In the genomic region with DNA sequence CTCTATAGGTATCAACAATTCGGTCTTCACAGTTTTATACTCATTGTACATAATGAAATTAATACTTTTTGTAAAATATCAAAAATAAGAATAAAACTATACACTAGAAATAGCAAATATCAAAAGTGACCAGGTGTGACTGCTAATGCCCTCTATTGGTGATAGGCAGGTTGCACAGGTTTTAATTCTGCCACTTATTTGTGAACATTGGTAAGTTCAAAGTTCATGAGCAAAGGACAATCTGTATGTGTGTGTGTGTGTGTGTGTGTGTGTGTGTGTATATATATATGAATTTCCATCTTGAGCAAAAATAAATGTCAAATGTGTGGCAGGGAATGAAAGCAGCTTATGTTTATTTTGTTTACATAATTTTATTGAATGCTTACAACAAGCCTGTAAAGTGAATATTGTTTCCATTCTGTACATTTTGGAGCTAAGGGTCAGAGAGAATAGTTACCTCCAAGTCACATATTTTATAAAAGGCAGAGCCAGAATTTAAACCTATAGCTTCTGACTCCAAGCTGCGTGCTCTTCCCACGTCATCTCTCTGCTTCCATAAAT, we compare ENCODE assay signal across 12 cellular contexts.
A peak's percentile ranks its signal among the peaks of the same experiment; 100 is the strongest.
DNase-seq lines count a peak whose midpoint lies in the region; ATAC-seq and TF ChIP-seq lines count a peak whose summit lies in the region.
"Had no signal": no experiment of that assay in that cellular context is flagged by ENCODE, and none has a peak within 500 bp of the region (broad histone marks: within the 10 kb centered on the region; RNA-seq: fewer than 3 reads in every experiment).

No MANE protein-coding gene starts in this region.

- no peaks in the 10 kb centered on the region for H3K9me2 ChIP-seq in hepatocyte (replicated peaks; ENCODE audit: insufficient read depth)

- no peak for ATAC-seq in DND-41 (ENCODE audit: insufficient read depth, low read depth)
- peak; percentile 55 for ATAC-seq in GM19455 (IDR thresholded peaks at IDR 0.05; ENCODE audit: unreplicated experiment)
- no peak for ATAC-seq in GM21528 (IDR thresholded peaks at IDR 0.05; ENCODE audit: low FRiP score, unreplicated experiment)
- ATAC-seq in GM18520 (IDR thresholded peaks at IDR 0.05; ENCODE audit: unreplicated experiment), result no peak
- ATAC-seq: stimulated activated memory B cell treated with anti-CD40 and anti-IgM and Interleukin-4, amounts not matched to agents 10 μg/mL and 1 μg/mL and 100 μg/mL, for 72 hours had no signal

- no peaks in the 10 kb centered on the region for H3K4me1 Mint-ChIP-seq in CD14-positive monocyte
- H3K4me1 Mint-ChIP-seq: naive B cell; stimulated activated memory B cell treated with anti-CD40 and anti-IgM and Interleukin-4, amounts not matched to agents 10 μg/mL and 1 μg/mL and 100 μg/mL, for 72 hours had no signal

- no peak for TF ChIP-seq POLR2A in lower leg skin (IDR thresholded peaks at IDR 0.05)

- H3K4me3 Mint-ChIP-seq in CD14-positive monocyte, result no peak overlapping the region
- H3K4me3 Mint-ChIP-seq: dendritic cell treated with granulocyte-macrophage colony-stimulating factor and Interleukin-4, amounts not matched to agents 40 ng/mL and 50 ng/mL, for 4 days; naive B cell; stimulated activated memory B cell treated with anti-CD40 and anti-IgM and Interleukin-4, amounts not matched to agents 10 μg/mL and 1 μg/mL and 100 μg/mL, for 72 hours had no signal

- no peak overlapping the region for H3K9ac ChIP-seq in DND-41 (ENCODE audit: low read depth, low read length)

- no peak overlapping the region for H2AFZ ChIP-seq in DND-41 (ENCODE audit: low read depth, low read length)
- H2AFZ ChIP-seq in hepatocyte, result no peak overlapping the region

- WGBS in hepatocyte (ENCODE audit: low lambda C conversion rate, missing lambda C conversion rate), result 83% methylated on average over 3 of the region's 3 CpGs
- WGBS in lower leg skin, 2 donors, result 86 to 88% methylated on average over 3 of the region's 3 CpGs

- H3K27ac ChIP-seq in DND-41 (ENCODE audit: low read length), result no peak overlapping the region
- H3K27ac ChIP-seq in hepatocyte, result no peak overlapping the region

- H4K20me1 ChIP-seq in DND-41 (ENCODE audit: insufficient read depth, low read length) (no peaks in the 10 kb centered on the region), hepatocyte (ENCODE audit: insufficient read depth, poor library complexity, severe bottlenecking) (no peaks in the 10 kb centered on the region)

- no peak overlapping the region for H3K4me2 ChIP-seq in DND-41 (ENCODE audit: insufficient read depth, low read length)
- H3K4me2 ChIP-seq in hepatocyte, result no peak overlapping the region

- H3K4me3 ChIP-seq in DND-41 (ENCODE audit: low read depth in 1 of 2, low read length in 2 of 2), result no peak overlapping the region
- no peak overlapping the region for H3K4me3 ChIP-seq in hepatocyte
- H3K4me3 ChIP-seq in lower leg skin (ENCODE audit: low read depth, poor library complexity, severe bottlenecking), result no peak overlapping the region

- no peaks in the 10 kb centered on the region for H3K36me3 Mint-ChIP-seq in CD14-positive monocyte
- H3K36me3 Mint-ChIP-seq: naive B cell; stimulated activated memory B cell treated with anti-CD40 and anti-IgM and Interleukin-4, amounts not matched to agents 10 μg/mL and 1 μg/mL and 100 μg/mL, for 72 hours had no signal

- no peaks in the 10 kb centered on the region for H3K27me3 ChIP-seq in DND-41 (ENCODE audit: insufficient read depth, low read length, poor library complexity)
- no peaks in the 10 kb centered on the region for H3K27me3 ChIP-seq in hepatocyte

- H3K9me3 Mint-ChIP-seq in CD14-positive monocyte, result peaks cover 0 to under 1% (median 0%) of the 10 kb centered on the region in 7 donors
- H3K9me3 Mint-ChIP-seq: dendritic cell treated with granulocyte-macrophage colony-stimulating factor and Interleukin-4, amounts not matched to agents 40 ng/mL and 50 ng/mL, for 4 days; stimulated activated memory B cell treated with anti-CD40 and anti-IgM and Interleukin-4, amounts not matched to agents 10 μg/mL and 1 μg/mL and 100 μg/mL, for 72 hours had no signal

- peak; percentile 46 for TF ChIP-seq CTCF in DND-41 (IDR thresholded peaks at IDR 0.05; ENCODE audit: borderline replicate concordance, extremely low read depth, low read length, poor library complexity, severe bottlenecking)
- peak; percentile 43 for TF ChIP-seq CTCF in hepatocyte (IDR thresholded peaks at IDR 0.05; ENCODE audit: poor library complexity)
- TF ChIP-seq CTCF in lower leg skin (IDR thresholded peaks at IDR 0.05), result no peak
- TF ChIP-seq CTCF in CD14-positive monocyte (IDR thresholded peaks at IDR 0.05), result no peak

- H3K27ac Mint-ChIP-seq in CD14-positive monocyte, result no peak overlapping the region
- H3K27ac Mint-ChIP-seq: dendritic cell treated with granulocyte-macrophage colony-stimulating factor and Interleukin-4, amounts not matched to agents 40 ng/mL and 50 ng/mL, for 4 days; naive B cell; stimulated activated memory B cell treated with anti-CD40 and anti-IgM and Interleukin-4, amounts not matched to agents 10 μg/mL and 1 μg/mL and 100 μg/mL, for 72 hours had no signal

- intact Hi-C loops in lower leg skin (cut with DNase I; ENCODE audit: low total_unique reads) (no loop called here), CD14-positive monocyte (cut with micrococcal nuclease) (no loop called here)

- DNase-seq in DND-41 (no peak), NCI-H69 (lab: John Stamatoyannopoulos, UW) (peak; percentile 26), hepatocyte (ENCODE audit: low spot score) (peak; percentile 33), lower leg skin (ENCODE audit: low spot score in 2 of 2) (no peak), CD14-positive monocyte (ENCODE audit: low spot score) (no peak)
- DNase-seq: KBM-7, naive B cell had no signal

- H3K36me3 ChIP-seq in DND-41 (ENCODE audit: insufficient read depth, low read length) (no peaks in the 10 kb centered on the region), hepatocyte (replicated peaks; ENCODE audit: insufficient read depth, low read depth) (no peaks in the 10 kb centered on the region)

- H3K9me3 ChIP-seq in DND-41 (ENCODE audit: insufficient read depth, low read length, severe bottlenecking), result no peaks in the 10 kb centered on the region
- H3K9me3 ChIP-seq in hepatocyte (ENCODE audit: low read depth), result no peaks in the 10 kb centered on the region

- H3K27me3 Mint-ChIP-seq in CD14-positive monocyte (ENCODE audit: low read depth in 3 of 3), result peaks cover 0 to 1% (median 0%) of the 10 kb centered on the region in 3 donors
- H3K27me3 Mint-ChIP-seq: dendritic cell treated with granulocyte-macrophage colony-stimulating factor and Interleukin-4, amounts not matched to agents 40 ng/mL and 50 ng/mL, for 4 days; naive B cell; stimulated activated memory B cell treated with anti-CD40 and anti-IgM and Interleukin-4, amounts not matched to agents 10 μg/mL and 1 μg/mL and 100 μg/mL, for 72 hours had no signal

- H3K79me2 ChIP-seq in DND-41 (ENCODE audit: insufficient read depth, low read length), result no peaks in the 10 kb centered on the region
- no peaks in the 10 kb centered on the region for H3K79me2 ChIP-seq in hepatocyte

- H3K4me1 ChIP-seq in DND-41 (ENCODE audit: insufficient read depth, low read length) (no peaks in the 10 kb centered on the region), hepatocyte (ENCODE audit: insufficient read depth) (no peaks in the 10 kb centered on the region)

Comparison
In these comparisons a context has a peak if more than half of its experiments do, and no peak if none do; other contexts are left out.
1. DNase-seq: peak in NCI-H69 (single experiment) and hepatocyte (single experiment); none in DND-41 (single experiment), lower leg skin (0 of 2) and CD14-positive monocyte (single experiment).
2. CTCF ChIP-seq: peak in DND-41 (single experiment) and hepatocyte (single experiment); none in lower leg skin (0 of 3) and CD14-positive monocyte (single experiment).